Comparison of ENCODE assay signal across 11 cellular contexts in genomic region chr4:6925357-6925836, GRCh38. TPM values are rescaled to one million over a fixed set of nuclear protein-coding genes. Genes with fewer than 3 reads are reported as not detected.
DNase-seq lines count a peak whose midpoint lies in the region; ATAC-seq and TF ChIP-seq lines count a peak whose summit lies in the region.
"Had no signal": no experiment of that assay in that cellular context is flagged by ENCODE, and none has a peak within 500 bp of the region (broad histone marks: within the 10 kb centered on the region; RNA-seq: fewer than 3 reads in every experiment).

No MANE protein-coding gene starts in this region.

- H3K27ac ChIP-seq in coronary artery = peak overlapping the region; percentile 31 to 77
- H3K27ac ChIP-seq: RWPE1 had no signal

- intact Hi-C loops in sciatic nerve (cut with DNase I) = no loop called here

- ATAC-seq in GM21423 (IDR thresholded peaks at IDR 0.05; ENCODE audit: unreplicated experiment) (peak; percentile 46), sciatic nerve (peak; percentile 40), HG02885 (IDR thresholded peaks at IDR 0.05; ENCODE audit: poor library complexity, unreplicated experiment) (no peak), GM21723 (IDR thresholded peaks at IDR 0.05; ENCODE audit: unreplicated experiment) (no peak)

- DNase-seq in SKM-1 (lab: John Stamatoyannopoulos, UW; ENCODE audit: unreplicated experiment) (peak; percentile 90), coronary artery (ENCODE audit: low spot score) (no peak), sciatic nerve (ENCODE audit: low spot score) (no peak), SHP77 treated with DMSO at 0.1 percent for 48 hours (lab: John Stamatoyannopoulos, UW) (no peak), COLO829 (ENCODE audit: low spot score) (no peak)
- DNase-seq: H9, NCI-H1694 treated with DMSO at 0.1 percent for 48 hours had no signal

- H3K4me3 ChIP-seq in coronary artery = no peak overlapping the region

- no peak for TF ChIP-seq CTCF in coronary artery (IDR thresholded peaks at IDR 0.05)

RNA-seq across cellular contexts. Expression of gene TBC1D14, which starts 15.8 kb away (rescaled TPM):
- 68.2 TPM for total RNA-seq in sciatic nerve

Comparison
In these comparisons a context has a peak if more than half of its experiments do, and no peak if none do; other contexts are left out.
1. ATAC-seq: peak in GM21423 (single experiment) and sciatic nerve (single experiment); none in HG02885 (single experiment) and GM21723 (single experiment).